In genomic region chr5:61151893-61152292, GRCh38 we compare ENCODE assay signal across 1 cellular context.
TF ChIP-seq lines count a peak whose summit lies in the region.

No MANE protein-coding gene starts in this region.

TF ChIP-seq in SK-N-SH, 30 proteins besides CTCF, POLR2A, EP300 and RAD21 (continued from another document):
- no peak for TF ChIP-seq ZBTB33 (IDR thresholded peaks at IDR 0.05; ENCODE audit: borderline replicate concordance, low read depth)
- TF ChIP-seq RFX5 (IDR thresholded peaks at IDR 0.05; ENCODE audit: low read length), result no peak
- no peak for TF ChIP-seq JUND (IDR thresholded peaks at IDR 0.05)
- no peak for TF ChIP-seq NFIC (IDR thresholded peaks at IDR 0.05; ENCODE audit: borderline replicate concordance)
- no peak for TF ChIP-seq IRF3 (IDR thresholded peaks at IDR 0.05; ENCODE audit: low read depth, low read length)
- TF ChIP-seq FOXJ3 (CRISPR knock-in tag; IDR thresholded peaks at IDR 0.05), result no peak
- TF ChIP-seq MAX (IDR thresholded peaks at IDR 0.05; ENCODE audit: low read depth), result no peak
- TF ChIP-seq GATA2 (CRISPR knock-in tag; IDR thresholded peaks at IDR 0.05), result no peak
- no peak for TF ChIP-seq TEAD4 (IDR thresholded peaks at IDR 0.05; ENCODE audit: borderline replicate concordance, insufficient read depth)
- no peak for TF ChIP-seq YY1 (IDR thresholded peaks at IDR 0.05; ENCODE audit: low read depth)
- TF ChIP-seq RCOR1 (IDR thresholded peaks at IDR 0.05; ENCODE audit: low read length), result no peak
- TF ChIP-seq ELF1 (IDR thresholded peaks at IDR 0.05), result no peak
- no peak for TF ChIP-seq SMC3 (IDR thresholded peaks at IDR 0.05; ENCODE audit: low read depth, low read length)
